Comparison of ENCODE assay signal across 25 cellular contexts in the genomic region with DNA sequence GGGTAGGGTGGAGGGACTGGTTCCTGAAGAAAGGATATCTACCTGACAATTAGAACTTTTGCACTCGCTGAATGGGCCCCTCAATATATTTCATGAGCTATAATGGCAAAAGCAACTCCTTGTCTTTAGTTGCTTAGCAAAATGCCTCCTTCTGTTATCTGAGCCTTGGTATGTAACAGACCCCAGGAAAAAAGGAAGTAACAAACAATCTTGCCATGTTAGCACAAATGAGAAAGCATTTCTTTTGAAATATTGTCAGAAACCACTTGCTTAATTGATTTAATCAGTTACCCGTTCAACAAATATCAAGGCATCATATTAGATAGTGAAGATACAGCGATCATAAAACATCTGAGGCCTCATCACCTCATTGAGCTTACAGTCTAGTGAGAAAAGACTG.
"Had no signal": no experiment of that assay in that cellular context is flagged by ENCODE, and none has a peak within 500 bp of the region (broad histone marks: within the 10 kb centered on the region; RNA-seq: fewer than 3 reads in every experiment).

No MANE protein-coding gene starts in this region.

- FAIRE-seq: endothelial cell of umbilical vein, frontal cortex, kidney had no signal

- H2AFZ ChIP-seq: hepatocyte had no signal

- H3K4me1 ChIP-seq: esophagus muscularis mucosa, foreskin keratinocyte, gastroesophageal sphincter, heart left ventricle, left lung, lower lobe of right lung had no signal

- H3K27ac ChIP-seq: coronary artery, dorsolateral prefrontal cortex, esophagus muscularis mucosa, foreskin keratinocyte, gastroesophageal sphincter, heart left ventricle, hepatocyte, left lung, lower lobe of right lung had no signal

- H3K36me3 ChIP-seq: esophagus muscularis mucosa, gastroesophageal sphincter, heart left ventricle, left lung, lower lobe of right lung had no signal

- H3K4me2 ChIP-seq: hepatocyte had no signal

- H3K9me3 ChIP-seq: gastroesophageal sphincter, lower lobe of right lung, mucosa of descending colon had no signal

- H3K79me2 ChIP-seq: hepatocyte had no signal

- ATAC-seq: foreskin keratinocyte; gastroesophageal sphincter; heart left ventricle; left cardiac atrium; left lung; left ventricle myocardium superior; lower lobe of right lung; mucosa of descending colon; naive thymus-derived CD8-positive, alpha-beta T cell had no signal

- H3K27me3 ChIP-seq: esophagus muscularis mucosa, foreskin keratinocyte, gastroesophageal sphincter, heart left ventricle, hepatocyte, left lung had no signal

- DNase-seq: dermis blood vessel endothelial cell; dorsolateral prefrontal cortex; effector CD4-positive, alpha-beta T cell; effector memory CD4-positive, alpha-beta T cell; foreskin keratinocyte; heart left ventricle; hypothalamus; immature natural killer cell; islet precursor cell; kidney; kidney glomerular epithelial cell; left cardiac atrium; left lung; left ventricle myocardium superior; lower lobe of right lung; mesenchymal stem cell; mucosa of descending colon; naive B cell; naive thymus-derived CD8-positive, alpha-beta T cell had no signal

- H3K4me3 ChIP-seq: coronary artery, dorsolateral prefrontal cortex, esophagus muscularis mucosa, gastroesophageal sphincter, heart left ventricle, hepatocyte, left lung, lower lobe of right lung, mucosa of descending colon had no signal
